8 cellular contexts compared by ENCODE assay signal in the genomic region with DNA sequence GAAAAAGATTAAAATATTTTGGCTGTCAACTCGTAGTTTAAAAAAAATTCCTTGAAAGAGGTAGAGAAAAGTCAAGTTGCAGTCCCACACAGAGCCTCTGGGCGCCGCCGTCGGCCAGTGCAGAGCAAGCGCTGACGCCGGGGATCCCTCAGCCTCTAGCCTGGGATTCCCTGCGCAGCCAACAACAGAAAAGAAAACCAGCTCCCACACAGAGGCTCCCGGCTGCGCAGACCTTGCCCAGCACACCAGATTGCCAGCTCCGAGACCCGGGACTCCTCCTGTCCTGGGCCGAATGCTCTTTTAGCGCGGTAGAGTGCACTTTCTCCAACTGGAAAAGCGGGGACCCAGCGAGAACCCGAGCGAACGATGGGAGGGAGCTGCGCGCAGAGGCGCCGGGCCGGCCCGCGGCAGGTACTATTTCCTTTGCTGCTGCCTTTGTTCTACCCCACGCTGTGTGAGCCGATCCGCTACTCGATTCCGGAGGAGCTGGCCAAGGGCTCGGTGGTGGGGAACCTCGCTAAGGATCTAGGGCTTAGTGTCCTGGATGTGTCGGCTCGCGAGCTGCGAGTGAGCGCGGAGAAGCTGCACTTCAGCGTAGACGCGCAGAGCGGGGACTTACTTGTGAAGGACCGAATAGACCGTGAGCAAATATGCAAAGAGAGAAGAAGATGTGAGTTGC. TPM values are rescaled to one million over a fixed set of nuclear protein-coding genes. Genes with fewer than 3 reads are reported as not detected.
DNase-seq lines count a peak whose midpoint lies in the region; ATAC-seq and TF ChIP-seq lines count a peak whose summit lies in the region.
"Not testable (repeated sequence)": the region's sequence is repeated elsewhere in the genome, so short reads cannot be mapped to it uniquely, and the experiment has no call there.

A gene (plus strand): TSS at position 184 of the 679 bp plus-strand sequence. CDS start 183 bp downstream, at position 367.

- H3K27ac Mint-ChIP-seq in CD8-positive, alpha-beta T cell; activated T-helper 2 cell treated with anti-CD3 and anti-CD28 coated beads, Interferon-gamma antibody, Interleukin-2, Interleukin-4, amounts not matched to agents 10 μg/mL and 5 μg/mL and 100 μg/mL, durations not matched to agents 14 hours and 24 hours and 36 hours: not testable (repeated sequence)
- H3K27ac Mint-ChIP-seq in mesothelial cell of epicardium: peak within 1 kb of the TSS; percentile 47

- peak within 1 kb of the TSS; percentile 16 for H3K4me3 ChIP-seq in CD8-positive, alpha-beta T cell (ENCODE audit: low read depth, low read length)

- TF ChIP-seq CTCF in CD8-positive, alpha-beta T cell (IDR thresholded peaks at IDR 0.05): peak; percentile 33
- peak; percentile 39 for TF ChIP-seq CTCF in mesothelial cell of epicardium (IDR thresholded peaks at IDR 0.05; ENCODE audit: unreplicated experiment)

- peaks cover 12% of the 10 kb centered on the region for H3K36me3 Mint-ChIP-seq in CD8-positive, alpha-beta T cell
- H3K36me3 Mint-ChIP-seq in activated T-helper 2 cell treated with anti-CD3 and anti-CD28 coated beads, Interferon-gamma antibody, Interleukin-2, Interleukin-4, amounts not matched to agents 10 μg/mL and 5 μg/mL and 100 μg/mL, durations not matched to agents 14 hours and 24 hours and 36 hours (ENCODE audit: low read depth): not testable (repeated sequence)
- peaks cover 82% of the 10 kb centered on the region for H3K36me3 Mint-ChIP-seq in mesothelial cell of epicardium

- peaks cover 29% of the 10 kb centered on the region for H3K9me3 Mint-ChIP-seq in CD8-positive, alpha-beta T cell
- peaks cover 27% of the 10 kb centered on the region for H3K9me3 Mint-ChIP-seq in activated T-helper 2 cell treated with anti-CD3 and anti-CD28 coated beads, Interferon-gamma antibody, Interleukin-2, Interleukin-4, amounts not matched to agents 10 μg/mL and 5 μg/mL and 100 μg/mL, durations not matched to agents 14 hours and 24 hours and 36 hours
- peaks cover 53% of the 10 kb centered on the region for H3K9me3 Mint-ChIP-seq in mesothelial cell of epicardium

- CTCF ChIA-PET in CD8-positive, alpha-beta T cell (lab: Charles Lee): interaction anchor here (0.6 to 1.1 kb wide), 3 partner anchors 11 to 114 kb away, joined by 3 read pairs; no protein-coding TSS in a partner anchor

- intact Hi-C loops in CD8-positive, alpha-beta T cell (cut with DNase I, micrococcal nuclease): loop anchor here in 1 of 2 experiments (1.0 to 10.0 kb wide), 2 partner anchors 93 to 107 kb away; a partner anchor contains a TSS
- intact Hi-C loops in activated T-helper 2 cell treated with anti-CD3 and anti-CD28 coated beads, Interferon-gamma antibody, Interleukin-2, Interleukin-4, amounts not matched to agents 10 μg/mL and 5 μg/mL and 100 μg/mL, durations not matched to agents 14 hours and 24 hours and 36 hours (cut with micrococcal nuclease): not testable (repeated sequence)

- peaks cover 33% of the 10 kb centered on the region for H3K27me3 ChIP-seq in CD8-positive, alpha-beta T cell (ENCODE audit: insufficient read depth, low read length)

- not testable (repeated sequence) for H3K4me1 ChIP-seq in CD8-positive, alpha-beta T cell (ENCODE audit: insufficient read depth, low read length)

- peaks cover 18% of the 10 kb centered on the region for H3K4me1 Mint-ChIP-seq in CD8-positive, alpha-beta T cell (ENCODE audit: low read depth)
- peaks cover 24% of the 10 kb centered on the region for H3K4me1 Mint-ChIP-seq in activated T-helper 2 cell treated with anti-CD3 and anti-CD28 coated beads, Interferon-gamma antibody, Interleukin-2, Interleukin-4, amounts not matched to agents 10 μg/mL and 5 μg/mL and 100 μg/mL, durations not matched to agents 14 hours and 24 hours and 36 hours (ENCODE audit: low read depth)
- H3K4me1 Mint-ChIP-seq in mesothelial cell of epicardium: not testable (repeated sequence)

- not testable (repeated sequence) for H3K9me3 ChIP-seq in CD8-positive, alpha-beta T cell (ENCODE audit: low read length)

- H3K27ac ChIP-seq in CD8-positive, alpha-beta T cell (ENCODE audit: low read depth, low read length): not testable (repeated sequence)

- H3K36me3 ChIP-seq in CD8-positive, alpha-beta T cell (ENCODE audit: insufficient read depth, low read length): not testable (repeated sequence)

- ATAC-seq in CD8-positive, alpha-beta T cell: peak; percentile 71
- peak; percentile 77 for ATAC-seq in GM21360 (IDR thresholded peaks at IDR 0.05; ENCODE audit: unreplicated experiment)
- ATAC-seq in HG03442 (IDR thresholded peaks at IDR 0.05; ENCODE audit: unreplicated experiment): peak; percentile 67

- DNase-seq in CD8-positive, alpha-beta T cell: peak in 3 of 7 experiments; percentile 17 to 42 (median 28)
- peak; percentile 31 for DNase-seq in OCI-M1 (lab: John Stamatoyannopoulos, UW)
- DNase-seq in activated T-helper 2 cell treated with anti-CD3 and anti-CD28 coated beads, Interferon-gamma antibody, Interleukin-2, Interleukin-4, amounts not matched to agents 10 μg/mL and 5 μg/mL and 100 μg/mL, durations not matched to agents 14 hours and 24 hours and 36 hours (ENCODE audit: low spot score); mesothelial cell of epicardium (ENCODE audit: low spot score in 2 of 2, unreplicated experiment in 2 of 2): not testable (repeated sequence)
- peak; percentile 76 for DNase-seq in fibroblast of peridontal ligament (ENCODE audit: extremely low read depth)
- DNase-seq in stimulated activated CD8-positive, alpha-beta memory T cell treated with anti-CD3 and anti-CD28 coated beads, Interleukin-15, amount 100 ng/mL, for 48 hours (ENCODE audit: low read depth in 2 of 2): peak; percentile 42 to 50

- peak within 1 kb of the TSS; percentile 56 for H3K4me3 Mint-ChIP-seq in CD8-positive, alpha-beta T cell
- H3K4me3 Mint-ChIP-seq in activated T-helper 2 cell treated with anti-CD3 and anti-CD28 coated beads, Interferon-gamma antibody, Interleukin-2, Interleukin-4, amounts not matched to agents 10 μg/mL and 5 μg/mL and 100 μg/mL, durations not matched to agents 14 hours and 24 hours and 36 hours (ENCODE audit: low read depth): peak within 1 kb of the TSS; percentile 57
- peak within 1 kb of the TSS; percentile 62 for H3K4me3 Mint-ChIP-seq in mesothelial cell of epicardium

- H3K27me3 Mint-ChIP-seq in CD8-positive, alpha-beta T cell (ENCODE audit: low read depth): peaks cover 76% of the 10 kb centered on the region
- peaks cover 75% of the 10 kb centered on the region for H3K27me3 Mint-ChIP-seq in activated T-helper 2 cell treated with anti-CD3 and anti-CD28 coated beads, Interferon-gamma antibody, Interleukin-2, Interleukin-4, amounts not matched to agents 10 μg/mL and 5 μg/mL and 100 μg/mL, durations not matched to agents 14 hours and 24 hours and 36 hours (ENCODE audit: low read depth)
- not testable (repeated sequence) for H3K27me3 Mint-ChIP-seq in mesothelial cell of epicardium (ENCODE audit: low read depth)

- POLR2A ChIA-PET in CD8-positive, alpha-beta T cell (lab: Charles Lee): interaction anchor here (0.6 kb wide), 1 partner anchor 529 kb away, joined by 4 read pairs; no protein-coding TSS in a partner anchor

RNA-seq across cellular contexts. Expression of the gene that starts here (rescaled TPM):
- total RNA-seq in CD8-positive, alpha-beta T cell: not detected
- total RNA-seq in activated T-helper 2 cell treated with anti-CD3 and anti-CD28 coated beads, Interferon-gamma antibody, Interleukin-2, Interleukin-4, amounts not matched to agents 10 μg/mL and 5 μg/mL and 100 μg/mL, durations not matched to agents 14 hours and 24 hours and 36 hours: 0.18 and 0.23 TPM in 2 replicates
- 14.1 to 16.4 TPM (median 14.9 TPM) in 3 replicates for total RNA-seq in mesothelial cell of epicardium

Comparison
In these comparisons a context has a peak if more than half of its experiments do, and no peak if none do; other contexts are left out.
1. RNA of the gene that starts here (total RNA-seq): 14.1 to 16.4 TPM in mesothelial cell of epicardium; 0.18 to 0.23 TPM in activated T-helper 2 cell treated with anti-CD3 and anti-CD28 coated beads, Interferon-gamma antibody, Interleukin-2, Interleukin-4, amounts not matched to agents 10 μg/mL and 5 μg/mL and 100 μg/mL, durations not matched to agents 14 hours and 24 hours and 36 hours and not detected in CD8-positive, alpha-beta T cell; every median in the first group is over 10 times any median in the second.
2. Peak in ATAC-seq and H3K4me3 ChIP-seq in CD8-positive, alpha-beta T cell; RNA of the gene not detected or under 1 TPM.
3. Peak in every context shown above with its lines, with median percentiles within 50 percentile points of each other: ATAC-seq and H3K4me3 Mint-ChIP-seq.